1 cellular context compared by ENCODE assay signal in the genomic region with DNA sequence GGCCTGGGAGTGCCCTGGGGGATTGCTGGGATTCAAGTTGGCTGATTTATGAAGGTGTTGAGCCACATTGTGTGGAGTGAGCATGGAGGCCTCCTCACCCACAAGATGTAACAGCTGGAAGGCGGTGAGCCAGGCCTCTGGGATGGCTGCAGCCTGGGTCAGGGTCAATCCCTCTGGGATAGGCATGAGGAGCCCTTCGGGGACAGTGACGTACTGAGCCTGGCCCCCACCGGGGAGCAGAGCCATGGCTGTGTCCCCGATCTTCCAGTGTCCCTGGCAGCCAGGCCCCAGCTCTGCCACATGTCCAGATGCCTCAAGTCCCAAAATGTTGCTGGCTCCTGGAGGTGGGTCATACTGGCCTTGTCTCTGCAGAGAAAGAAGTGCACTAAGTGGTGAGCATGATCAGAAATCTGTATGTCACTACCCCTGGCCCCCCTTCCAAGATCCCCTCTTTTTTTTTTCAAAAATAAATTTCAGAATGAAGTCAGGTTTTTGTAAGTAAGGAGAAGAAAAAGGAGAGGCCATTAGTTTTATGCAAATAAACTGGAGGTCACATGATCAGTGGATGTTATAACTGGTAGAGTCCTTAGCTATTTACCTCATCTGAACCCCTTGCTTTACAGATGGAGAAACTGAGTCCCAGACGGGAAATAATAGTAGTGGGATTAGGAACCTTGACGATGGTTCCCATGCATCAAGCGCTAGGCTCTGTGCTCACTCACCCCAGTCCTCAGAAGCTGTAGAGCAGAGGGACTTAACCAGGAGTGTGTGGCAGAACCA.
TF ChIP-seq lines count a peak whose summit lies in the region.

No MANE protein-coding gene starts in this region.

TF ChIP-seq in HepG2, 621 proteins besides CTCF, POLR2A, EP300 and RAD21:
- TF ChIP-seq ZNF138 (CRISPR knock-in tag; IDR thresholded peaks at IDR 0.05; ENCODE audit: low read depth) (no peak), ZNF672 (CRISPR knock-in tag; IDR thresholded peaks at IDR 0.05) (no peak), SRF (IDR thresholded peaks at IDR 0.05; ENCODE audit: low read depth, low read length) (no peak), ZFP82 (CRISPR knock-in tag; IDR thresholded peaks at IDR 0.05; ENCODE audit: borderline replicate concordance) (peak; percentile 1; the same call in 1 of the 2 replicates), ZNF547 (CRISPR knock-in tag; IDR thresholded peaks at IDR 0.05) (peak; percentile 31; the same call in 1 of the 2 replicates), RORA (CRISPR knock-in tag; IDR thresholded peaks at IDR 0.05) (0 out of 2 replicates have a peak, but pooled peaks have one; percentile 21), SMARCE1 (IDR thresholded peaks at IDR 0.05; ENCODE audit: borderline replicate concordance) (no peak), FOXK2 (IDR thresholded peaks at IDR 0.05) (no peak)
- TF ChIP-seq, protein P1, sequence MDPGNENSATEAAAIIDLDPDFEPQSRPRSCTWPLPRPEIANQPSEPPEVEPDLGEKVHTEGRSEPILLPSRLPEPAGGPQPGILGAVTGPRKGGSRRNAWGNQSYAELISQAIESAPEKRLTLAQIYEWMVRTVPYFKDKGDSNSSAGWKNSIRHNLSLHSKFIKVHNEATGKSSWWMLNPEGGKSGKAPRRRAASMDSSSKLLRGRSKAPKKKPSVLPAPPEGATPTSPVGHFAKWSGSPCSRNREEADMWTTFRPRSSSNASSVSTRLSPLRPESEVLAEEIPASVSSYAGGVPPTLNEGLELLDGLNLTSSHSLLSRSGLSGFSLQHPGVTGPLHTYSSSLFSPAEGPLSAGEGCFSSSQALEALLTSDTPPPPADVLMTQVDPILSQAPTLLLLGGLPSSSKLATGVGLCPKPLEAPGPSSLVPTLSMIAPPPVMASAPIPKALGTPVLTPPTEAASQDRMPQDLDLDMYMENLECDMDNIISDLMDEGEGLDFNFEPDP (CRISPR knock-in tag; conservative IDR thresholded peaks at IDR 0.05), result peak; percentile 66; the same call in 1 of the 2 replicates
- TF ChIP-seq, protein P2, sequence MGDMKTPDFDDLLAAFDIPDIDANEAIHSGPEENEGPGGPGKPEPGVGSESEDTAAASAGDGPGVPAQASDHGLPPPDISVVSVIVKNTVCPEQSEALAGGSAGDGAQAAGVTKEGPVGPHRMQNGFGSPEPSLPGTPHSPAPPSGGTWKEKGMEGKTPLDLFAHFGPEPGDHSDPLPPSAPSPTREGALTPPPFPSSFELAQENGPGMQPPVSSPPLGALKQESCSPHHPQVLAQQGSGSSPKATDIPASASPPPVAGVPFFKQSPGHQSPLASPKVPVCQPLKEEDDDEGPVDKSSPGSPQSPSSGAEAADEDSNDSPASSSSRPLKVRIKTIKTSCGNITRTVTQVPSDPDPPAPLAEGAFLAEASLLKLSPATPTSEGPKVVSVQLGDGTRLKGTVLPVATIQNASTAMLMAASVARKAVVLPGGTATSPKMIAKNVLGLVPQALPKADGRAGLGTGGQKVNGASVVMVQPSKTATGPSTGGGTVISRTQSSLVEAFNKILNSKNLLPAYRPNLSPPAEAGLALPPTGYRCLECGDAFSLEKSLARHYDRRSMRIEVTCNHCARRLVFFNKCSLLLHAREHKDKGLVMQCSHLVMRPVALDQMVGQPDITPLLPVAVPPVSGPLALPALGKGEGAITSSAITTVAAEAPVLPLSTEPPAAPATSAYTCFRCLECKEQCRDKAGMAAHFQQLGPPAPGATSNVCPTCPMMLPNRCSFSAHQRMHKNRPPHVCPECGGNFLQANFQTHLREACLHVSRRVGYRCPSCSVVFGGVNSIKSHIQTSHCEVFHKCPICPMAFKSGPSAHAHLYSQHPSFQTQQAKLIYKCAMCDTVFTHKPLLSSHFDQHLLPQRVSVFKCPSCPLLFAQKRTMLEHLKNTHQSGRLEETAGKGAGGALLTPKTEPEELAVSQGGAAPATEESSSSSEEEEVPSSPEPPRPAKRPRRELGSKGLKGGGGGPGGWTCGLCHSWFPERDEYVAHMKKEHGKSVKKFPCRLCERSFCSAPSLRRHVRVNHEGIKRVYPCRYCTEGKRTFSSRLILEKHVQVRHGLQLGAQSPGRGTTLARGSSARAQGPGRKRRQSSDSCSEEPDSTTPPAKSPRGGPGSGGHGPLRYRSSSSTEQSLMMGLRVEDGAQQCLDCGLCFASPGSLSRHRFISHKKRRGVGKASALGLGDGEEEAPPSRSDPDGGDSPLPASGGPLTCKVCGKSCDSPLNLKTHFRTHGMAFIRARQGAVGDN (CRISPR knock-in tag; IDR thresholded peaks at IDR 0.05), result peak; percentile 32
- TF ChIP-seq, protein P3, sequence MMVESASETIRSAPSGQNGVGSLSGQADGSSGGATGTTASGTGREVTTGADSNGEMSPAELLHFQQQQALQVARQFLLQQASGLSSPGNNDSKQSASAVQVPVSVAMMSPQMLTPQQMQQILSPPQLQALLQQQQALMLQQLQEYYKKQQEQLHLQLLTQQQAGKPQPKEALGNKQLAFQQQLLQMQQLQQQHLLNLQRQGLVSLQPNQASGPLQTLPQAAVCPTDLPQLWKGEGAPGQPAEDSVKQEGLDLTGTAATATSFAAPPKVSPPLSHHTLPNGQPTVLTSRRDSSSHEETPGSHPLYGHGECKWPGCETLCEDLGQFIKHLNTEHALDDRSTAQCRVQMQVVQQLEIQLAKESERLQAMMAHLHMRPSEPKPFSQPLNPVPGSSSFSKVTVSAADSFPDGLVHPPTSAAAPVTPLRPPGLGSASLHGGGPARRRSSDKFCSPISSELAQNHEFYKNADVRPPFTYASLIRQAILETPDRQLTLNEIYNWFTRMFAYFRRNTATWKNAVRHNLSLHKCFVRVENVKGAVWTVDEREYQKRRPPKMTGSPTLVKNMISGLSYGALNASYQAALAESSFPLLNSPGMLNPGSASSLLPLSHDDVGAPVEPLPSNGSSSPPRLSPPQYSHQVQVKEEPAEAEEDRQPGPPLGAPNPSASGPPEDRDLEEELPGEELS (CRISPR knock-in tag; IDR thresholded peaks at IDR 0.05), result no peak
